Comparison of ENCODE assay signal across 19 cellular contexts in the genomic region with DNA sequence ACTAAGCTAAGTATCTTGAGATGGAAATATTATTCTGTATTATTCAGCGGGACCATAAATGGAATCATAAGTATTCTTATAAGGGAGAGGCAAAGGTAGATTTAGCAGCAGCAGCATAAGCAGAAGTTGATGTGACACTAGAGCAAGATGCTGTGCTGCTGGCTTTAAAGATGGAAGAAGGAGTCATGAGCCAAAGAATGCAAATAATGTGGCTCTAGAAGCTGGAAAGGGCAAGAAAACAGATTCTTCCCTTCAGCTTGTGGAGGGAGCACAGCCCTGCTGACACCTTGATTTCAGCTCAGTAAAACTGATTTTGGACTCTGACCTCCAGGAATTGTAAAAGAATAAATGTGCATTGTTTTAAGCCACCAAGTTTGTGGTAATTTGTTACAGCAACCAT.
"Had no signal": no experiment of that assay in that cellular context is flagged by ENCODE, and none has a peak within 500 bp of the region (broad histone marks: within the 10 kb centered on the region; RNA-seq: fewer than 3 reads in every experiment).

No MANE protein-coding gene starts in this region.

- H3K36me3 ChIP-seq: MG63 had no signal

- DNase-seq: Karpas-422, KG1, MG63, NCI-H1092, NCI-H1105 treated with DMSO at 0.1 percent for 48 hours, NCI-H1417 treated with DMSO at 0.1 percent for 48 hours, NCI-H146, NCI-H1694 treated with DMSO at 0.1 percent for 48 hours, NCI-H1930, NCI-H2081, NCI-H2107, NCI-H2227 treated with DMSO at 0.1 percent for 48 hours, NCI-H526 treated with DMSO at 0.1 percent for 48 hours, NCI-H774, SHP77, SK-N-SH, SW 1271 had no signal

- H3K27me3 ChIP-seq: MG63 had no signal

- H3K9me3 ChIP-seq: MG63, SK-N-SH had no signal

- H3K27ac ChIP-seq: RWPE1 had no signal

- FAIRE-seq: RCC 7860 had no signal

- H3K4me2 ChIP-seq: SK-N-SH had no signal

- H3K4me3 ChIP-seq: MG63 had no signal

- H3K9ac ChIP-seq: SK-N-SH had no signal
